ENCODE assay signal across 1 cellular context in the genomic region with DNA sequence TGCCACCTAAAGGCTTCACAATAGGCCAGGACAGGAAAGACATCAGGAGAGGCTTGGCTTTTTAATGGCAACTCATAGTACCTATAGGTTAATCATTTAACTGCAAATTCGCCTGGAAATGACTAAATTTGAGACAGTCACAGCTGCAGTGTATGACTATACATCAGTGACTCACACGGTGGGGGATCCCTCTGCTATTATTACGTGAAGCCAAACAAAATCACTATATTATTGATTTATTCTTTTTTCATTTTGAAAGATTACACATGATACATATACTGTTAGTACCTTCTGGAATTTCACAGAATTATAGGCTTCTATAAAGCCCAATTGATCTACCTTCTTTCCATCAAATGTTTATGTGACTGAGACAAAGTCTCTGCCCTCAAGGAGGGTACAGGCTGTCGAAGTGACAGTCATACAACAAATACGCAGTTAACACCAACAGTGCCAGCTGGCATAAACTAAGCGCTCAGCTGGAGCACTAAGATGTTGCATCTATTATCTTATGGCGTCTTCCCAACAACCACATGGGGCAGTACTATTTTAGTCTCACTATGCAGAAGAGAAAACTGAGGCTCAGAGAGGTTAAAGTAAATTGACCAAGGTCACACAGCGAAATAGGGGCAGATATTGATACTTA.
TF ChIP-seq lines count a peak whose summit lies in the region.

No MANE protein-coding gene starts in this region.

TF ChIP-seq in SK-N-SH treated with all-trans-retinoic acid at 6 μM for 48 hours, 23 proteins besides CTCF, POLR2A, EP300 and RAD21 (continued from another document):
- TF ChIP-seq, protein P1, sequence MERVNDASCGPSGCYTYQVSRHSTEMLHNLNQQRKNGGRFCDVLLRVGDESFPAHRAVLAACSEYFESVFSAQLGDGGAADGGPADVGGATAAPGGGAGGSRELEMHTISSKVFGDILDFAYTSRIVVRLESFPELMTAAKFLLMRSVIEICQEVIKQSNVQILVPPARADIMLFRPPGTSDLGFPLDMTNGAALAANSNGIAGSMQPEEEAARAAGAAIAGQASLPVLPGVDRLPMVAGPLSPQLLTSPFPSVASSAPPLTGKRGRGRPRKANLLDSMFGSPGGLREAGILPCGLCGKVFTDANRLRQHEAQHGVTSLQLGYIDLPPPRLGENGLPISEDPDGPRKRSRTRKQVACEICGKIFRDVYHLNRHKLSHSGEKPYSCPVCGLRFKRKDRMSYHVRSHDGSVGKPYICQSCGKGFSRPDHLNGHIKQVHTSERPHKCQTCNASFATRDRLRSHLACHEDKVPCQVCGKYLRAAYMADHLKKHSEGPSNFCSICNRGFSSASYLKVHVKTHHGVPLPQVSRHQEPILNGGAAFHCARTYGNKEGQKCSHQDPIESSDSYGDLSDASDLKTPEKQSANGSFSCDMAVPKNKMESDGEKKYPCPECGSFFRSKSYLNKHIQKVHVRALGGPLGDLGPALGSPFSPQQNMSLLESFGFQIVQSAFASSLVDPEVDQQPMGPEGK (CRISPR knock-in tag; IDR thresholded peaks at IDR 0.05; ENCODE audit: borderline replicate concordance): no peak
- no peak for TF ChIP-seq ZNF8 (CRISPR knock-in tag; IDR thresholded peaks at IDR 0.05)
- no peak for TF ChIP-seq ZFP30 (CRISPR knock-in tag; IDR thresholded peaks at IDR 0.05)
- TF ChIP-seq, protein P2, sequence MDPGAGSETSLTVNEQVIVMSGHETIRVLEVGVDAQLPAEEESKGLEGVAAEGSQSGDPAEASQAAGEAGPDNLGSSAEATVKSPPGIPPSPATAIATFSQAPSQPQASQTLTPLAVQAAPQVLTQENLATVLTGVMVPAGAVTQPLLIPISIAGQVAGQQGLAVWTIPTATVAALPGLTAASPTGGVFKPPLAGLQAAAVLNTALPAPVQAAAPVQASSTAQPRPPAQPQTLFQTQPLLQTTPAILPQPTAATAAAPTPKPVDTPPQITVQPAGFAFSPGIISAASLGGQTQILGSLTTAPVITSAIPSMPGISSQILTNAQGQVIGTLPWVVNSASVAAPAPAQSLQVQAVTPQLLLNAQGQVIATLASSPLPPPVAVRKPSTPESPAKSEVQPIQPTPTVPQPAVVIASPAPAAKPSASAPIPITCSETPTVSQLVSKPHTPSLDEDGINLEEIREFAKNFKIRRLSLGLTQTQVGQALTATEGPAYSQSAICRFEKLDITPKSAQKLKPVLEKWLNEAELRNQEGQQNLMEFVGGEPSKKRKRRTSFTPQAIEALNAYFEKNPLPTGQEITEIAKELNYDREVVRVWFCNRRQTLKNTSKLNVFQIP (CRISPR knock-in tag; IDR thresholded peaks at IDR 0.05; ENCODE audit: borderline replicate concordance, low read depth): no peak
TF ChIP-seq in SK-N-SH treated with all-trans-retinoic acid at 6 μM for 48 hours: peak in this region for 0.
